11 cellular contexts compared by ENCODE assay signal in the genomic region with DNA sequence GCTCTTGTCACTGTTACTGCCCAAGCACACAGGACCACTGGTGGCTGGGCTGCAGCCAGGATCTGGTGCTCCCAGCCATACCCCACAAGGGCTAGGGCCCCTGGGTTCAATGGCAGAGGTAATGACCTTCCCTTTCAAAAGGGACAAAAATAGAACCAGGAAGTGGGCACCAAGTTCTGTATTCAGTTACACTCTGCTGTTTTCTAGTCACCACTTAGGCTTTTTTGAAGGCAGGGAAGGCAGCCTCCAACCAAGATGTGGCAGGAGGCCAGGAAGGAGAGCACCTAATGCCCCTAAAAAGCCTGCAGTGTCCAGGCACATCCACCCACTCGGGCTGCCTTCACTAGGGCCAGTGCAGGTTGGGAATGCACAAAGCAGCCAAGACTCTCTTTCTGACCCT. TPM values are rescaled to one million over a fixed set of nuclear protein-coding genes. Genes with fewer than 3 reads are reported as not detected.
A peak's percentile ranks its signal among the peaks of the same experiment; 100 is the strongest.
DNase-seq lines count a peak whose midpoint lies in the region; ATAC-seq and TF ChIP-seq lines count a peak whose summit lies in the region.
"Had no signal": no experiment of that assay in that cellular context is flagged by ENCODE, and none has a peak within 500 bp of the region (broad histone marks: within the 10 kb centered on the region; RNA-seq: fewer than 3 reads in every experiment).

No MANE protein-coding gene starts in this region.

- H3K4me1 ChIP-seq in BLaER1 (peaks cover 78% of the 10 kb centered on the region), SK-N-SH (ENCODE audit: control insufficient read depth in 1 of 2, insufficient read depth in 2 of 2, low read depth in 1 of 2, low read length in 1 of 2) (no peaks in the 10 kb centered on the region; a peak in 1 of 4 replicates)
- H3K4me1 ChIP-seq: BE2C had no signal

- H3K4me3 ChIP-seq in BLaER1 = no peak overlapping the region
- no peak overlapping the region for H3K4me3 ChIP-seq in HL-60 (replicated peaks; ENCODE audit: insufficient read depth, low read length)
- no peak overlapping the region for H3K4me3 ChIP-seq in SK-N-SH (ENCODE audit: low read depth in 2 of 2, low read length in 1 of 2)

- H3K4me2 ChIP-seq in BLaER1 (peak overlapping the region; percentile 82), SK-N-SH (no peak overlapping the region)

- no peaks in the 10 kb centered on the region for H3K9me2 ChIP-seq in SK-N-SH

- POLR2A ChIA-PET in SK-N-SH (lab: Yijun Ruan, JAX) = no interaction called here

- H3K27ac ChIP-seq in BLaER1 (peak overlapping the region; percentile 64), HL-60 (replicated peaks) (peak overlapping the region; percentile 66), SK-N-SH (ENCODE audit: low read depth in 2 of 2, low read length in 1 of 2) (no peak overlapping the region)

- H3F3A ChIP-seq in SK-N-SH (replicated peaks; ENCODE audit: insufficient read depth) = no peaks in the 10 kb centered on the region

- no peak for TF ChIP-seq CTCF in HL-60 (IDR thresholded peaks at IDR 0.05; ENCODE audit: insufficient read depth, low read length)
- no peak for TF ChIP-seq CTCF in SK-N-SH (IDR thresholded peaks at IDR 0.05)

- H4K20me1 ChIP-seq in BLaER1 = no peaks in the 10 kb centered on the region
- H4K20me1 ChIP-seq in SK-N-SH (ENCODE audit: insufficient read depth) = no peaks in the 10 kb centered on the region

- no peak for ATAC-seq in HG02840 (IDR thresholded peaks at IDR 0.05; ENCODE audit: low FRiP score, unreplicated experiment)
- ATAC-seq: HCT116 had no signal

- no peaks in the 10 kb centered on the region for H3K79me2 ChIP-seq in SK-N-SH (ENCODE audit: insufficient read depth)

- 0 out of 2 replicates have a peak, but pooled peaks cover 9% of the 10 kb centered on the region for H3K9me3 ChIP-seq in BLaER1
- H3K9me3 ChIP-seq in SK-N-SH = no peaks in the 10 kb centered on the region
- H3K9me3 ChIP-seq: BE2C had no signal

- no peak overlapping the region for H2AFZ ChIP-seq in SK-N-SH (ENCODE audit: low read depth)

- CTCF ChIA-PET in SK-N-SH (lab: Yijun Ruan, JAX) = interaction anchor here (1.0 to 1.7 kb wide), 6 partner anchors 8 to 267 kb away, joined by 3 to 5 read pairs (median 3); no protein-coding TSS in a partner anchor

- H3K9ac ChIP-seq in BLaER1 = peak overlapping the region; percentile 31; the same call in 1 of the 2 replicates
- H3K9ac ChIP-seq in SK-N-SH = no peak overlapping the region

- WGBS in SK-N-SH (ENCODE audit: low lambda C conversion rate) = 100% methylated on average over 1 of the region's 1 CpG

- TF ChIP-seq RAD21 in SK-N-SH (IDR thresholded peaks at IDR 0.05; ENCODE audit: low read length) = no peak

- no peak for TF ChIP-seq EP300 in SK-N-SH (IDR thresholded peaks at IDR 0.05; ENCODE audit: borderline replicate concordance in 1 of 2, low read depth in 1 of 2, low read length in 1 of 2)

- H3K36me3 ChIP-seq in BLaER1 (peaks cover 46% of the 10 kb centered on the region), SK-N-SH (replicated peaks in 1 of 2; ENCODE audit: control insufficient read depth in 1 of 2, insufficient read depth in 2 of 2, low read length in 1 of 2) (peaks cover 35 to 47% of the 10 kb centered on the region in 2 experiments)
- H3K36me3 ChIP-seq: BE2C had no signal

- no peaks in the 10 kb centered on the region for H3K27me3 ChIP-seq in BLaER1
- H3K27me3 ChIP-seq in HL-60 (ENCODE audit: insufficient read depth, poor library complexity, severe bottlenecking) = no peaks in the 10 kb centered on the region
- no peaks in the 10 kb centered on the region for H3K27me3 ChIP-seq in SK-N-SH (ENCODE audit: insufficient read depth)
- H3K27me3 ChIP-seq: BE2C had no signal

- DNase-seq in HL-60 (ENCODE audit: low read depth in 1 of 2, low spot score in 1 of 2) (peak in 1 of 2 experiments; percentile 57), SK-N-SH (peak; percentile 8), midbrain (lab: John Stamatoyannopoulos, UW) (peak; percentile 21), hepatic stellate cell (ENCODE audit: low spot score) (no peak), NCI-H128 (lab: John Stamatoyannopoulos, UW; ENCODE audit: unreplicated experiment) (no peak)
- DNase-seq in effector CD4-positive, alpha-beta T cell = no peak
- DNase-seq: BE2C; stimulated activated naive CD4-positive, alpha-beta T cell had no signal

TF ChIP-seq in SK-N-SH, 30 proteins besides CTCF, POLR2A, EP300 and RAD21:
- TF ChIP-seq CHD2 (IDR thresholded peaks at IDR 0.05; ENCODE audit: low read length, partially characterized antibody) (no peak), GABPA (IDR thresholded peaks at IDR 0.05; ENCODE audit: low read depth) (no peak), NFIC (IDR thresholded peaks at IDR 0.05; ENCODE audit: borderline replicate concordance) (no peak), FOXJ3 (CRISPR knock-in tag; IDR thresholded peaks at IDR 0.05) (no peak), TAF1 (IDR thresholded peaks at IDR 0.05; ENCODE audit: borderline replicate concordance, low read depth, low read length) (no peak), FOXM1 (IDR thresholded peaks at IDR 0.05; ENCODE audit: low read depth) (no peak), YY1 (IDR thresholded peaks at IDR 0.05; ENCODE audit: low read depth) (no peak), RCOR1 (IDR thresholded peaks at IDR 0.05; ENCODE audit: low read length) (no peak), RFX5 (IDR thresholded peaks at IDR 0.05; ENCODE audit: low read length) (no peak), NRF1 (IDR thresholded peaks at IDR 0.05; ENCODE audit: low read depth, low read length) (no peak)
- TF ChIP-seq, protein P1, sequence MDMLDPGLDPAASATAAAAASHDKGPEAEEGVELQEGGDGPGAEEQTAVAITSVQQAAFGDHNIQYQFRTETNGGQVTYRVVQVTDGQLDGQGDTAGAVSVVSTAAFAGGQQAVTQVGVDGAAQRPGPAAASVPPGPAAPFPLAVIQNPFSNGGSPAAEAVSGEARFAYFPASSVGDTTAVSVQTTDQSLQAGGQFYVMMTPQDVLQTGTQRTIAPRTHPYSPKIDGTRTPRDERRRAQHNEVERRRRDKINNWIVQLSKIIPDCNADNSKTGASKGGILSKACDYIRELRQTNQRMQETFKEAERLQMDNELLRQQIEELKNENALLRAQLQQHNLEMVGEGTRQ (IDR thresholded peaks at IDR 0.05; ENCODE audit: borderline replicate concordance, low read depth, low read length) = no peak
- TF ChIP-seq, protein P2, sequence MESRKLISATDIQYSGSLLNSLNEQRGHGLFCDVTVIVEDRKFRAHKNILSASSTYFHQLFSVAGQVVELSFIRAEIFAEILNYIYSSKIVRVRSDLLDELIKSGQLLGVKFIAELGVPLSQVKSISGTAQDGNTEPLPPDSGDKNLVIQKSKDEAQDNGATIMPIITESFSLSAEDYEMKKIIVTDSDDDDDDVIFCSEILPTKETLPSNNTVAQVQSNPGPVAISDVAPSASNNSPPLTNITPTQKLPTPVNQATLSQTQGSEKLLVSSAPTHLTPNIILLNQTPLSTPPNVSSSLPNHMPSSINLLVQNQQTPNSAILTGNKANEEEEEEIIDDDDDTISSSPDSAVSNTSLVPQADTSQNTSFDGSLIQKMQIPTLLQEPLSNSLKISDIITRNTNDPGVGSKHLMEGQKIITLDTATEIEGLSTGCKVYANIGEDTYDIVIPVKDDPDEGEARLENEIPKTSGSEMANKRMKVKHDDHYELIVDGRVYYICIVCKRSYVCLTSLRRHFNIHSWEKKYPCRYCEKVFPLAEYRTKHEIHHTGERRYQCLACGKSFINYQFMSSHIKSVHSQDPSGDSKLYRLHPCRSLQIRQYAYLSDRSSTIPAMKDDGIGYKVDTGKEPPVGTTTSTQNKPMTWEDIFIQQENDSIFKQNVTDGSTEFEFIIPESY (IDR thresholded peaks at IDR 0.05; ENCODE audit: borderline replicate concordance, low read depth) = no peak
- TF ChIP-seq, protein P3, sequence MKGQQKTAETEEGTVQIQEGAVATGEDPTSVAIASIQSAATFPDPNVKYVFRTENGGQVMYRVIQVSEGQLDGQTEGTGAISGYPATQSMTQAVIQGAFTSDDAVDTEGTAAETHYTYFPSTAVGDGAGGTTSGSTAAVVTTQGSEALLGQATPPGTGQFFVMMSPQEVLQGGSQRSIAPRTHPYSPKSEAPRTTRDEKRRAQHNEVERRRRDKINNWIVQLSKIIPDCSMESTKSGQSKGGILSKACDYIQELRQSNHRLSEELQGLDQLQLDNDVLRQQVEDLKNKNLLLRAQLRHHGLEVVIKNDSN (IDR thresholded peaks at IDR 0.05; ENCODE audit: borderline replicate concordance, low read depth) = no peak

RNA-seq across cellular contexts. Expression of a gene that starts 47.8 kb away (rescaled TPM):
- polyA plus RNA-seq in SK-N-SH (2012; rRNA removed) = 5.5 and 5.6 TPM in 2 replicates
- 3.2 and 3.5 TPM in 2 replicates for polyA plus RNA-seq in SK-N-SH (2012; cell fraction: cytosol; rRNA removed)
- 15.0 and 18.3 TPM in 2 replicates for polyA plus RNA-seq in SK-N-SH (2012; cell fraction: nucleus; rRNA removed)

Comparison
In these comparisons a context has a peak if more than half of its experiments do, and no peak if none do; other contexts are left out.
1. H3K27ac ChIP-seq: peak in BLaER1 (single experiment) and HL-60 (single experiment); none in SK-N-SH (0 of 2).
2. DNase-seq: peak in SK-N-SH (single experiment) and midbrain (single experiment); none in hepatic stellate cell (single experiment), NCI-H128 (single experiment) and effector CD4-positive, alpha-beta T cell (single experiment).